In the genomic region with DNA sequence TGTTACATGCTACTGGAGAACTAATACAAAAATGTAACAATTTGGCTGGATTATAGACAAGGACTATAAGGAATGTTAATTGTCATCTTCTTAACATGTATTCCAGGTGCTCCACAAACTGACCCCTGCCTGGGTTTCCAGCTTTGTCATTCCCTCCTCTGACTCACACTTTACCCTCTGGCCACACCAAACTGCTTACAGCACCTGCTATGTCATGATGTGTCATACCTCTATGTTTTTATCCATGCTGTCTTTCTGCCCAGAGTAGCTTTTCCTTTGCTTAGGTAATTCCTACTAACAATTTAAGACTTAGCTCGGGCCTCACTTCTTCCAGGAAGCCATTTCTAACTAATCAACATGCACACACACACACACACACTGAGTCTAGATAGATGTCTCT, we compare ENCODE assay signal across 22 cellular contexts. TPM values are rescaled to one million over a fixed set of nuclear protein-coding genes. Genes with fewer than 3 reads are reported as not detected.
DNase-seq lines count a peak whose midpoint lies in the region; FAIRE-seq and TF ChIP-seq lines count a peak whose summit lies in the region.
"Had no signal": no experiment of that assay in that cellular context is flagged by ENCODE, and none has a peak within 500 bp of the region (broad histone marks: within the 10 kb centered on the region; RNA-seq: fewer than 3 reads in every experiment).

No MANE protein-coding gene starts in this region.

- H3K36me3 Mint-ChIP-seq in activated CD4-positive, alpha-beta memory T cell treated with anti-CD3 and anti-CD28 coated beads for 36 hours: no peaks in the 10 kb centered on the region
- H3K36me3 Mint-ChIP-seq: activated naive CD4-positive, alpha-beta T cell treated with anti-CD3 and anti-CD28 coated beads, Interleukin-2, amount 10 ng/mL, durations not matched to agents 7 days and 5 days; CD4-positive, alpha-beta memory T cell; naive thymus-derived CD4-positive, alpha-beta T cell had no signal

- no peak overlapping the region for H2BK5ac ChIP-seq in mesendoderm (ENCODE audit: low read length)

- H2BK120ac ChIP-seq in mesendoderm (ENCODE audit: low read depth, low read length): no peak overlapping the region

- intact Hi-C loops in PC-9 (cut with micrococcal nuclease; ENCODE audit: unreplicated experiment): no loop called here
- intact Hi-C loops in endothelial cell of umbilical vein (cut with micrococcal nuclease): no loop called here
- intact Hi-C loops in activated CD4-positive, alpha-beta memory T cell treated with anti-CD3 and anti-CD28 coated beads for 36 hours (cut with micrococcal nuclease): no loop called here

- H3K9me1 ChIP-seq in endothelial cell of umbilical vein (replicated peaks; ENCODE audit: control insufficient read depth, extremely low read depth, insufficient read depth, low read length): no peaks in the 10 kb centered on the region

- no peak overlapping the region for H4K8ac ChIP-seq in mesendoderm (ENCODE audit: low read depth, low read length)

- H4K5ac ChIP-seq in mesendoderm (ENCODE audit: low read length): no peak overlapping the region

- no peaks in the 10 kb centered on the region for H3F3A ChIP-seq in PC-9 (ENCODE audit: insufficient read depth, low read depth)

- no peaks in the 10 kb centered on the region for H3K79me2 ChIP-seq in PC-9 (ENCODE audit: low read depth)
- no peaks in the 10 kb centered on the region for H3K79me2 ChIP-seq in endothelial cell of umbilical vein (ENCODE audit: control insufficient read depth, insufficient read depth, low read length)
- no peaks in the 10 kb centered on the region for H3K79me2 ChIP-seq in mesendoderm (ENCODE audit: control insufficient read depth, insufficient read depth, low read length)

- H3K4me1 ChIP-seq in PC-9 (replicated peaks; ENCODE audit: insufficient read depth): peaks cover 18% of the 10 kb centered on the region
- no peaks in the 10 kb centered on the region for H3K4me1 ChIP-seq in endothelial cell of umbilical vein (ENCODE audit: control insufficient read depth, extremely low read depth, insufficient read depth, low read length)
- H3K4me1 ChIP-seq in mesendoderm (ENCODE audit: control insufficient read depth, low read depth, low read length): no peaks in the 10 kb centered on the region
- H3K4me1 ChIP-seq: sigmoid colon had no signal

- H3K27ac Mint-ChIP-seq in activated CD4-positive, alpha-beta memory T cell treated with anti-CD3 and anti-CD28 coated beads for 36 hours: no peak overlapping the region
- H3K27ac Mint-ChIP-seq: activated naive CD4-positive, alpha-beta T cell treated with anti-CD3 and anti-CD28 coated beads, Interleukin-2, amount 10 ng/mL, durations not matched to agents 7 days and 5 days; CD4-positive, alpha-beta memory T cell; naive thymus-derived CD4-positive, alpha-beta T cell; stimulated activated naive CD8-positive, alpha-beta T cell treated with anti-CD3 and anti-CD28 coated beads, Interleukin-15, Interleukin-2, amounts not matched to agents 100 ng/mL and 50 ng/mL, for 24 hours had no signal

- no peak overlapping the region for H2BK15ac ChIP-seq in mesendoderm (replicated peaks; ENCODE audit: low read depth)

- H3K36me3 ChIP-seq in PC-9 (ENCODE audit: low read depth) (no peaks in the 10 kb centered on the region), endothelial cell of umbilical vein (ENCODE audit: control insufficient read depth in 2 of 2, extremely low read depth in 1 of 2, insufficient read depth in 2 of 2, low read length in 2 of 2) (no peaks in the 10 kb centered on the region), mesendoderm (ENCODE audit: control insufficient read depth, insufficient read depth, low read length) (no peaks in the 10 kb centered on the region)
- H3K36me3 ChIP-seq: ovary, sigmoid colon had no signal

- no peaks in the 10 kb centered on the region for H3K9me3 ChIP-seq in PC-9 (ENCODE audit: insufficient read depth, low read depth)
- no peaks in the 10 kb centered on the region for H3K9me3 ChIP-seq in endothelial cell of umbilical vein (replicated peaks; ENCODE audit: control insufficient read depth, insufficient read depth, low read length)
- H3K9me3 ChIP-seq: ovary, sigmoid colon had no signal

- POLR2A ChIA-PET in PC-9 (lab: Charles Lee; ENCODE audit: unreplicated experiment) (no interaction called here), endothelial cell of umbilical vein (lab: Charles Lee) (no interaction called here)
- POLR2A ChIA-PET in activated CD4-positive, alpha-beta memory T cell treated with anti-CD3 and anti-CD28 coated beads for 36 hours (lab: Charles Lee): no interaction called here

- no peak for TF ChIP-seq POLR2A in endothelial cell of umbilical vein (IDR thresholded peaks at IDR 0.05; ENCODE audit: low read depth, low read length)

- no peak overlapping the region for H3K23ac ChIP-seq in mesendoderm (ENCODE audit: low read length)

- no peak overlapping the region for H2AFZ ChIP-seq in PC-9
- no peak overlapping the region for H2AFZ ChIP-seq in endothelial cell of umbilical vein (ENCODE audit: low read depth, low read length)

- peak overlapping the region; percentile 95 for H3K27ac ChIP-seq in PC-9
- H3K27ac ChIP-seq in endothelial cell of umbilical vein (ENCODE audit: insufficient read depth, low read depth, low read length): no peak overlapping the region
- no peak overlapping the region for H3K27ac ChIP-seq in mesendoderm (ENCODE audit: low read depth, low read length)
- H3K27ac ChIP-seq: ovary, sigmoid colon had no signal

- peak; percentile 9 for DNase-seq in ELR (ENCODE audit: low read depth)
- peak; percentile 41 to 84 for DNase-seq in PC-9
- peak; percentile 12 for DNase-seq in endothelial cell of umbilical vein (ENCODE audit: low read depth, low spot score)
- DNase-seq in mesendoderm: peak; percentile 3
- no peak for DNase-seq in frontal cortex (ENCODE audit: low spot score in 2 of 2)
- no peak for DNase-seq in activated CD4-positive, alpha-beta memory T cell treated with anti-CD3 and anti-CD28 coated beads for 36 hours
- no peak for DNase-seq in GM19239 (ENCODE audit: insufficient read length, low spot score)
- DNase-seq in EL: no peak
- DNase-seq: activated naive CD4-positive, alpha-beta T cell treated with anti-CD3 and anti-CD28 coated beads, Interleukin-2, amount 10 ng/mL, durations not matched to agents 7 days and 5 days; activated T-cell treated with anti-CD3 and anti-CD28 coated beads, Interleukin-2, amount 50 U/mL, for 1 hour; aorta; CD4-positive, alpha-beta memory T cell; HCEC 1CT; Karpas-422; naive thymus-derived CD4-positive, alpha-beta T cell; NCI-H82; ovary; sigmoid colon; stimulated activated CD4-positive, alpha-beta T cell treated with anti-CD3 and anti-CD28 coated beads, Interleukin-1b, Interleukin-23, amount 100 ng/mL, for 48 hours had no signal

- H3K9ac ChIP-seq in endothelial cell of umbilical vein (replicated peaks; ENCODE audit: extremely low read depth, insufficient read depth, low read length) (no peak overlapping the region), mesendoderm (ENCODE audit: low read length) (no peak overlapping the region)

- no peak overlapping the region for H3K56ac ChIP-seq in mesendoderm (ENCODE audit: low read length)

- no peak overlapping the region for H2AK5ac ChIP-seq in mesendoderm (ENCODE audit: low read length)

- TF ChIP-seq CTCF in PC-9 (conservative IDR thresholded peaks at IDR 0.05) (no peak), endothelial cell of umbilical vein (IDR thresholded peaks at IDR 0.05; ENCODE audit: extremely low read depth in 1 of 2, insufficient read depth in 1 of 2, low read depth in 1 of 2, low read length in 2 of 2) (no peak)

- H3K4ac ChIP-seq in mesendoderm (ENCODE audit: low read depth, low read length): no peak overlapping the region

- H3K4me2 ChIP-seq in PC-9: peak overlapping the region; percentile 19; the same call in 1 of the 2 replicates
- H3K4me2 ChIP-seq in endothelial cell of umbilical vein (ENCODE audit: insufficient read depth, low read length): no peak overlapping the region
- H3K4me2 ChIP-seq in mesendoderm (ENCODE audit: low read length): no peak overlapping the region

- H3K9me3 Mint-ChIP-seq in activated CD4-positive, alpha-beta memory T cell treated with anti-CD3 and anti-CD28 coated beads for 36 hours: no peaks in the 10 kb centered on the region
- H3K9me3 Mint-ChIP-seq: activated naive CD4-positive, alpha-beta T cell treated with anti-CD3 and anti-CD28 coated beads, Interleukin-2, amount 10 ng/mL, durations not matched to agents 7 days and 5 days; CD4-positive, alpha-beta memory T cell; naive thymus-derived CD4-positive, alpha-beta T cell; stimulated activated naive CD8-positive, alpha-beta T cell treated with anti-CD3 and anti-CD28 coated beads, Interleukin-15, Interleukin-2, amounts not matched to agents 100 ng/mL and 50 ng/mL, for 24 hours had no signal

- peaks cover 2% of the 10 kb centered on the region for H3K27me3 Mint-ChIP-seq in activated CD4-positive, alpha-beta memory T cell treated with anti-CD3 and anti-CD28 coated beads for 36 hours
- H3K27me3 Mint-ChIP-seq: activated naive CD4-positive, alpha-beta T cell treated with anti-CD3 and anti-CD28 coated beads, Interleukin-2, amount 10 ng/mL, durations not matched to agents 7 days and 5 days; CD4-positive, alpha-beta memory T cell had no signal

- BruUV-seq in PC-9 (replicated peaks; lab: Mats Ljungman, UMichigan): no TSS peak
- no TSS peak for BruUV-seq in endothelial cell of umbilical vein (replicated peaks; lab: Mats Ljungman, UMichigan)

- dilution Hi-C loops in endothelial cell of umbilical vein (cut with MboI; ENCODE audit: extremely low pct_ligation_motif_present, low sequenced_read_pairs): no loop called here

- CTCF ChIA-PET in PC-9 (lab: Charles Lee): no interaction called here
- CTCF ChIA-PET in endothelial cell of umbilical vein (lab: Charles Lee): interaction anchor here (1.2 kb wide), 1 partner anchor 9 kb away, joined by 3 read pairs; no protein-coding TSS in a partner anchor
- CTCF ChIA-PET in activated CD4-positive, alpha-beta memory T cell treated with anti-CD3 and anti-CD28 coated beads for 36 hours (lab: Charles Lee): no interaction called here

- H4K20me1 ChIP-seq in PC-9 (ENCODE audit: insufficient read depth): no peaks in the 10 kb centered on the region
- H4K20me1 ChIP-seq in endothelial cell of umbilical vein (replicated peaks; ENCODE audit: control insufficient read depth, extremely low read depth, insufficient read depth, low read length): no peaks in the 10 kb centered on the region

- H3K9me2 ChIP-seq in PC-9 (ENCODE audit: insufficient read depth): no peaks in the 10 kb centered on the region

- H3K4me3 Mint-ChIP-seq in activated CD4-positive, alpha-beta memory T cell treated with anti-CD3 and anti-CD28 coated beads for 36 hours: no peak overlapping the region
- H3K4me3 Mint-ChIP-seq: activated naive CD4-positive, alpha-beta T cell treated with anti-CD3 and anti-CD28 coated beads, Interleukin-2, amount 10 ng/mL, durations not matched to agents 7 days and 5 days; CD4-positive, alpha-beta memory T cell; naive thymus-derived CD4-positive, alpha-beta T cell; stimulated activated naive CD8-positive, alpha-beta T cell treated with anti-CD3 and anti-CD28 coated beads, Interleukin-15, Interleukin-2, amounts not matched to agents 100 ng/mL and 50 ng/mL, for 24 hours had no signal

- WGBS in mesendoderm (ENCODE audit: extremely low coverage, insufficient coverage, low lambda C conversion rate): no CpG with 5 or more reads among the region's 1 CpG

- peak; percentile 70 for FAIRE-seq in endothelial cell of umbilical vein (lab: Jason Lieb, UNC)
- no peak for FAIRE-seq in frontal cortex (lab: Jason Lieb, UNC)
- no peak for FAIRE-seq in GM19239 (lab: Jason Lieb, UNC)
- FAIRE-seq: colon, endometrium had no signal

- no peak overlapping the region for H3K18ac ChIP-seq in mesendoderm (ENCODE audit: low read length)

- H3K4me1 Mint-ChIP-seq in activated CD4-positive, alpha-beta memory T cell treated with anti-CD3 and anti-CD28 coated beads for 36 hours (ENCODE audit: low read depth): no peaks in the 10 kb centered on the region
- H3K4me1 Mint-ChIP-seq: activated naive CD4-positive, alpha-beta T cell treated with anti-CD3 and anti-CD28 coated beads, Interleukin-2, amount 10 ng/mL, durations not matched to agents 7 days and 5 days; CD4-positive, alpha-beta memory T cell; naive thymus-derived CD4-positive, alpha-beta T cell had no signal

- no peaks in the 10 kb centered on the region for H3K27me3 ChIP-seq in PC-9 (ENCODE audit: insufficient read depth, low read depth)
- no peaks in the 10 kb centered on the region for H3K27me3 ChIP-seq in endothelial cell of umbilical vein (ENCODE audit: control insufficient read depth in 2 of 2, insufficient read depth in 2 of 2, low read length in 2 of 2)
- H3K27me3 ChIP-seq in mesendoderm (ENCODE audit: insufficient read depth, low read length, poor library complexity): no peaks in the 10 kb centered on the region
- H3K27me3 ChIP-seq: ovary, sigmoid colon had no signal

- H3K4me3 ChIP-seq in PC-9 (no peak overlapping the region), endothelial cell of umbilical vein (replicated peaks in 1 of 3; ENCODE audit: insufficient read depth in 1 of 3, low read depth in 1 of 3, low read length in 3 of 3) (no peak overlapping the region), mesendoderm (ENCODE audit: low read length) (no peak overlapping the region)
- H3K4me3 ChIP-seq: ovary, sigmoid colon had no signal

- H3K79me1 ChIP-seq in mesendoderm (ENCODE audit: low read length): no peaks in the 10 kb centered on the region

RNA-seq across cellular contexts. Expression of a gene that starts 14.0 kb away (rescaled TPM):
- total RNA-seq in PC-9 (2021) (0.85 and 1.1 TPM in 2 replicates), endothelial cell of umbilical vein (57.5 and 58.7 TPM in 2 replicates), frontal cortex (1.6 TPM)
- polyA plus RNA-seq in endothelial cell of umbilical vein: 29.7 and 29.8 TPM in 2 replicates
- 25.0 and 28.6 TPM in 2 replicates for polyA plus RNA-seq in endothelial cell of umbilical vein (2011; cell fraction: cytosol; rRNA removed)
- polyA plus RNA-seq in endothelial cell of umbilical vein (2011; cell fraction: nucleus; rRNA removed): 68.3 and 70.6 TPM in 2 replicates
- 22.9 and 24.3 TPM in 2 replicates for polyA plus RNA-seq in endothelial cell of umbilical vein (2012)
- 102 and 110 TPM in 2 replicates for polyA minus RNA-seq in endothelial cell of umbilical vein
- not detected for polyA minus RNA-seq in endothelial cell of umbilical vein (2011; cell fraction: cytosol; rRNA and poly(A)+ RNA removed)
- polyA minus RNA-seq in endothelial cell of umbilical vein (2011; cell fraction: nucleus; rRNA and poly(A)+ RNA removed): 66.5 and 84.4 TPM in 2 replicates
- 1.3 TPM for polyA plus RNA-seq in mesendoderm (2013, experiment 1 of 2)
- 1.4 TPM for polyA plus RNA-seq in mesendoderm (2013, experiment 2 of 2)
- total RNA-seq in activated CD4-positive, alpha-beta memory T cell treated with anti-CD3 and anti-CD28 coated beads for 36 hours: not detected
- total RNA-seq: CD4-positive, alpha-beta memory T cell had no signal
- polyA plus RNA-seq: CD4-positive, alpha-beta memory T cell; naive thymus-derived CD4-positive, alpha-beta T cell had no signal

Comparison
In these comparisons a context has a peak if more than half of its experiments do, and no peak if none do; other contexts are left out.
1. DNase-seq: peak in ELR (single experiment), PC-9 (2 of 2), endothelial cell of umbilical vein (single experiment) and mesendoderm (single experiment); none in frontal cortex (0 of 2), activated CD4-positive, alpha-beta memory T cell treated with anti-CD3 and anti-CD28 coated beads for 36 hours (single experiment), GM19239 (single experiment) and EL (single experiment).
2. RNA of a gene that starts 14.0 kb away (total RNA-seq): 57.5 to 58.7 TPM in endothelial cell of umbilical vein; 1.6 TPM in frontal cortex (single experiment), 0.85 to 1.1 TPM in PC-9 and not detected in activated CD4-positive, alpha-beta memory T cell treated with anti-CD3 and anti-CD28 coated beads for 36 hours; every median in the first group is over 10 times any median in the second.